In genomic region chr10:58137813-58138212, GRCh38 we compare ENCODE assay signal across 16 cellular contexts.
DNase-seq lines count a peak whose midpoint lies in the region; ATAC-seq and FAIRE-seq lines count a peak whose summit lies in the region.
"Had no signal": no experiment of that assay in that cellular context is flagged by ENCODE, and none has a peak within 500 bp of the region (broad histone marks: within the 10 kb centered on the region; RNA-seq: fewer than 3 reads in every experiment).

No MANE protein-coding gene starts in this region.

- ATAC-seq in GM19467 (IDR thresholded peaks at IDR 0.05; ENCODE audit: unreplicated experiment) = no peak
- ATAC-seq: activated CD4-positive, CD25-positive, alpha-beta regulatory T cell treated with anti-CD3 and anti-CD28 coated beads, Interleukin-2, amount 50 U/mL, for 24 hours; left ventricle myocardium superior; naive thymus-derived CD4-positive, alpha-beta T cell had no signal

- FAIRE-seq in RCC 7860 (lab: Jason Lieb, UNC) = no peak
- FAIRE-seq: bronchial epithelial cell, G401.6 had no signal

- peak; percentile 2 for DNase-seq in DMS 273 (lab: John Stamatoyannopoulos, UW; ENCODE audit: unreplicated experiment)
- no peak for DNase-seq in DMS 273 treated with DMSO at 0.1 percent for 48 hours (lab: John Stamatoyannopoulos, UW)
- DNase-seq in NCI-H1930 (lab: John Stamatoyannopoulos, UW) = peak; percentile 75 to 88
- peak; percentile 74 for DNase-seq in astrocyte of the hippocampus (ENCODE audit: low read depth, low spot score)
- DNase-seq in putamen (ENCODE audit: low spot score) = peak; percentile 74
- no peak for DNase-seq in amniotic stem cell (lab: John Stamatoyannopoulos, UW)
- DNase-seq in RCC 7860 (ENCODE audit: low spot score) = no peak
- DNase-seq: activated naive CD4-positive, alpha-beta T cell treated with anti-CD3 and anti-CD28 coated beads, Interleukin-2, amount 10 ng/mL, durations not matched to agents 7 days and 5 days; left ventricle myocardium superior; naive thymus-derived CD4-positive, alpha-beta T cell; retina; testis had no signal

Comparison
In these comparisons a context has a peak if more than half of its experiments do, and no peak if none do; other contexts are left out.
1. DNase-seq: peak in DMS 273 (single experiment), NCI-H1930 (2 of 2), astrocyte of the hippocampus (single experiment) and putamen (single experiment); none in DMS 273 treated with DMSO at 0.1 percent for 48 hours (single experiment), amniotic stem cell (single experiment) and RCC 7860 (single experiment).